12 cellular contexts compared by ENCODE assay signal in genomic region chr3:113436794-113437193, GRCh38. TPM values are rescaled to one million over a fixed set of nuclear protein-coding genes. Genes with fewer than 3 reads are reported as not detected.
DNase-seq lines count a peak whose midpoint lies in the region; ATAC-seq, FAIRE-seq and TF ChIP-seq lines count a peak whose summit lies in the region.
"Had no signal": no experiment of that assay in that cellular context is flagged by ENCODE, and none has a peak within 500 bp of the region (broad histone marks: within the 10 kb centered on the region; RNA-seq: fewer than 3 reads in every experiment).

No MANE protein-coding gene starts in this region.

- no peak overlapping the region for H3K4me3 Mint-ChIP-seq in activated T-helper 17 cell treated with anti-CD3 and anti-CD28 coated beads, Interleukin-2, amount 50 U/mL, for 72 hours
- H3K4me3 Mint-ChIP-seq: central memory CD8-positive, alpha-beta T cell; neural crest cell had no signal

- H2AFZ ChIP-seq in hepatocyte: no peak overlapping the region

- DNase-seq in AG10803 (ENCODE audit: low read depth): peak; percentile 40
- DNase-seq in hepatocyte (ENCODE audit: low spot score): peak; percentile 46
- DNase-seq in NCI-H524 (lab: John Stamatoyannopoulos, UW): no peak
- no peak for DNase-seq in frontal cortex (ENCODE audit: low spot score in 2 of 2)
- no peak for DNase-seq in GM20000 (ENCODE audit: low spot score)
- DNase-seq: NCI-H2107; stimulated activated CD4-positive, alpha-beta T cell treated with anti-CD3 and anti-CD28 coated beads, Interleukin-2, amount 100 ng/mL, for 48 hours had no signal

- H3K4me1 Mint-ChIP-seq in activated T-helper 17 cell treated with anti-CD3 and anti-CD28 coated beads, Interleukin-2, amount 50 U/mL, for 72 hours: no peaks in the 10 kb centered on the region
- H3K4me1 Mint-ChIP-seq: central memory CD8-positive, alpha-beta T cell; neural crest cell had no signal

- no peaks in the 10 kb centered on the region for H3K9me3 ChIP-seq in hepatocyte (ENCODE audit: low read depth)

- no peaks in the 10 kb centered on the region for H3K4me1 ChIP-seq in hepatocyte (ENCODE audit: insufficient read depth)

- peak overlapping the region; percentile 72 for H3K27ac ChIP-seq in hepatocyte

- H3K9me3 Mint-ChIP-seq in activated T-helper 17 cell treated with anti-CD3 and anti-CD28 coated beads, Interleukin-2, amount 50 U/mL, for 72 hours: no peaks in the 10 kb centered on the region
- H3K9me3 Mint-ChIP-seq: central memory CD8-positive, alpha-beta T cell; neural crest cell had no signal

- H3K4me2 ChIP-seq in hepatocyte: no peak overlapping the region

- ATAC-seq in GM21825 (IDR thresholded peaks at IDR 0.05; ENCODE audit: unreplicated experiment) (peak; percentile 54), GM21360 (IDR thresholded peaks at IDR 0.05; ENCODE audit: unreplicated experiment) (no peak)
- peak; percentile 79 for ATAC-seq in activated T-helper 17 cell treated with anti-CD3 and anti-CD28 coated beads, Interleukin-2, amount 50 U/mL, for 72 hours (replicated peaks)

- no peaks in the 10 kb centered on the region for H4K20me1 ChIP-seq in hepatocyte (ENCODE audit: insufficient read depth, poor library complexity, severe bottlenecking)

- FAIRE-seq in frontal cortex (lab: Jason Lieb, UNC): no peak

- no peaks in the 10 kb centered on the region for H3K9me2 ChIP-seq in hepatocyte (replicated peaks; ENCODE audit: insufficient read depth)

- no peaks in the 10 kb centered on the region for H3K27me3 ChIP-seq in hepatocyte

- no peaks in the 10 kb centered on the region for H3K36me3 ChIP-seq in hepatocyte (replicated peaks; ENCODE audit: insufficient read depth, low read depth)

- no peaks in the 10 kb centered on the region for H3K27me3 Mint-ChIP-seq in activated T-helper 17 cell treated with anti-CD3 and anti-CD28 coated beads, Interleukin-2, amount 50 U/mL, for 72 hours
- H3K27me3 Mint-ChIP-seq: central memory CD8-positive, alpha-beta T cell had no signal

- WGBS in hepatocyte (ENCODE audit: low lambda C conversion rate, missing lambda C conversion rate): 96% methylated on average over 1 of the region's 1 CpG

- H3K79me2 ChIP-seq in hepatocyte: no peaks in the 10 kb centered on the region

- peaks cover 24% of the 10 kb centered on the region for H3K36me3 Mint-ChIP-seq in activated T-helper 17 cell treated with anti-CD3 and anti-CD28 coated beads, Interleukin-2, amount 50 U/mL, for 72 hours (ENCODE audit: low read depth)

- TF ChIP-seq CTCF in AG10803 (conservative IDR thresholded peaks at IDR 0.05; ENCODE audit: low read length): no peak
- TF ChIP-seq CTCF in hepatocyte (IDR thresholded peaks at IDR 0.05; ENCODE audit: poor library complexity): no peak
- TF ChIP-seq CTCF in GM20000 (IDR thresholded peaks at IDR 0.05; ENCODE audit: extremely low read depth, missing control alignments): no peak

- H3K4me3 ChIP-seq in AG10803 (ENCODE audit: low read length) (no peak overlapping the region), hepatocyte (no peak overlapping the region)

- H3K27ac Mint-ChIP-seq in activated T-helper 17 cell treated with anti-CD3 and anti-CD28 coated beads, Interleukin-2, amount 50 U/mL, for 72 hours: no peak overlapping the region

RNA-seq across cellular contexts. Expression of gene CFAP44, which starts 4.5 kb away (rescaled TPM):
- total RNA-seq in activated T-helper 17 cell treated with anti-CD3 and anti-CD28 coated beads, Interleukin-2, amount 50 U/mL, for 72 hours: 10 to 100 TPM in 1 of 2 donors, 1 to 10 TPM in 1; 8.3 to 11.6 TPM
- total RNA-seq in hepatocyte (7.9 and 14.2 TPM in 2 replicates), frontal cortex (3.3 TPM)
- 2.2 and 4.1 TPM in 2 replicates for polyA plus RNA-seq in hepatocyte

Comparison
In these comparisons a context has a peak if more than half of its experiments do, and no peak if none do; other contexts are left out.
1. DNase-seq: peak in AG10803 (single experiment) and hepatocyte (single experiment); none in NCI-H524 (0 of 2), frontal cortex (0 of 2) and GM20000 (single experiment).